Comparison of ENCODE assay signal across 28 cellular contexts in genomic region chr9:28007097-28007817, GRCh38.
"Had no signal": no experiment of that assay in that cellular context is flagged by ENCODE, and none has a peak within 500 bp of the region (broad histone marks: within the 10 kb centered on the region; RNA-seq: fewer than 3 reads in every experiment).

No MANE protein-coding gene starts in this region.

- DNase-seq: activated CD4-positive, alpha-beta memory T cell treated with anti-CD3 and anti-CD28 coated beads for 36 hours; activated CD4-positive, alpha-beta T cell treated with anti-CD3 and anti-CD28 coated beads for 36 hours; activated CD4-positive, alpha-beta T cell treated with anti-CD3 and anti-CD28 coated beads, Interleukin-2, amount 10 ng/mL, durations not matched to agents 24 days and 14 days; activated CD4-positive, CD25-positive, alpha-beta regulatory T cell; activated CD4-positive, CD25-positive, alpha-beta regulatory T cell treated with anti-CD3 and anti-CD28 coated beads, Interleukin-2, amount 50 U/mL, for 72 hours; activated CD8-positive, alpha-beta memory T cell treated with anti-CD3 and anti-CD28 coated beads, Interleukin-2, amount 10 ng/mL, durations not matched to agents 7 days and 5 days; activated CD8-positive, alpha-beta memory T cell treated with anti-CD3 and anti-CD28 coated beads, Interleukin-2, amount 50 U/mL, for 4 hours; activated CD8-positive, alpha-beta T cell treated with anti-CD3 and anti-CD28 coated beads, Interleukin-2, amount 10 ng/mL, durations not matched to agents 7 days and 5 days; activated gamma-delta T cell; activated naive CD4-positive, alpha-beta T cell; activated naive CD4-positive, alpha-beta T cell treated with anti-CD3 and anti-CD28 coated beads, Interleukin-2, amount 10 ng/mL, durations not matched to agents 7 days and 5 days; activated naive CD8-positive, alpha-beta T cell treated with anti-CD3 and anti-CD28 coated beads, Interleukin-2, amount 10 ng/mL, durations not matched to agents 7 days and 5 days; activated T-cell treated with anti-CD3 and anti-CD28 coated beads, Interleukin-2, amount 50 U/mL, for 24 hours; activated T-cell treated with anti-CD3 and anti-CD28 coated beads, Interleukin-2, amount 50 U/mL, for 72 hours; anterior cingulate cortex; brain microvascular endothelial cell; dorsolateral prefrontal cortex; effector memory CD4-positive, alpha-beta T cell; endodermal cell; foreskin fibroblast; head of caudate nucleus; T-helper 17 cell; T1000; WERI-Rb-1 had no signal

- H3K36me3 ChIP-seq: brain microvascular endothelial cell, WERI-Rb-1 had no signal

- FAIRE-seq: astrocyte, bronchial epithelial cell, frontal cortex had no signal

- H3K27ac ChIP-seq: brain microvascular endothelial cell, coronary artery, dorsolateral prefrontal cortex, WERI-Rb-1 had no signal

- H3K4me3 ChIP-seq: coronary artery, dorsolateral prefrontal cortex had no signal

- H3K27me3 ChIP-seq: brain microvascular endothelial cell, dorsolateral prefrontal cortex had no signal
